Comparison of ENCODE assay signal across 8 cellular contexts in genomic region chr7:149873968-149874643, GRCh38. TPM values are rescaled to one million over a fixed set of nuclear protein-coding genes. Genes with fewer than 3 reads are reported as not detected.
A peak's percentile ranks its signal among the peaks of the same experiment; 100 is the strongest.
DNase-seq lines count a peak whose midpoint lies in the region; ATAC-seq, FAIRE-seq and TF ChIP-seq lines count a peak whose summit lies in the region.

Gene ATP6V0E2, plus strand, starts transcription at chr7:149873969. Its CDS starts 97 bp downstream, at chr7:149874066.

- DNase-seq in ascending aorta (ENCODE audit: low spot score in 2 of 2), result no peak
- DNase-seq in kidney, result no peak
- DNase-seq in pons (ENCODE audit: low spot score), result no peak
- DNase-seq in MV-4-11 (lab: John Stamatoyannopoulos, UW), result no peak

- H3K9ac ChIP-seq in kidney (ENCODE audit: low read length in 2 of 2), result peak within 1 kb of the TSS; percentile 77 to 85

- no peaks in the 10 kb centered on the region for H3K27me3 ChIP-seq in ascending aorta

- H3K4me1 ChIP-seq in ascending aorta, result peaks cover 11% of the 10 kb centered on the region in 2 donors
- H3K4me1 ChIP-seq in kidney (ENCODE audit: control insufficient read depth in 1 of 2, insufficient read depth in 1 of 2, low read depth in 1 of 2, low read length in 2 of 2), result peaks cover 5 to 17% of the 10 kb centered on the region in 2 donors

- TF ChIP-seq CTCF in C4-2B (conservative IDR thresholded peaks at IDR 0.05) (no peak), ascending aorta (IDR thresholded peaks at IDR 0.05) (no peak), kidney (IDR thresholded peaks at IDR 0.05; ENCODE audit: borderline replicate concordance, extremely low read depth, insufficient read depth) (no peak), subcutaneous adipose tissue (IDR thresholded peaks at IDR 0.05; ENCODE audit: low read depth) (no peak)

- H3K4me3 ChIP-seq in ascending aorta, result peak within 1 kb of the TSS; percentile 86 to 89
- peak within 1 kb of the TSS; percentile 61 to 77 for H3K4me3 ChIP-seq in kidney (ENCODE audit: low read length in 2 of 2)

- peaks cover 2 to 7% of the 10 kb centered on the region in 2 donors for H3K36me3 ChIP-seq in ascending aorta
- no peaks in the 10 kb centered on the region for H3K36me3 ChIP-seq in kidney (ENCODE audit: control insufficient read depth in 1 of 2, insufficient read depth in 2 of 2, low read length in 2 of 2)

- FAIRE-seq in kidney (lab: Jason Lieb, UNC), result no peak

- H3K9me3 ChIP-seq in ascending aorta (no peaks in the 10 kb centered on the region), kidney (ENCODE audit: control insufficient read depth in 1 of 2, low read length in 2 of 2) (no peaks in the 10 kb centered on the region)

- H3K27ac ChIP-seq in C4-2B, result peak within 1 kb of the TSS; percentile 90
- peak within 1 kb of the TSS; percentile 84 to 86 for H3K27ac ChIP-seq in ascending aorta
- H3K27ac ChIP-seq in kidney (ENCODE audit: low read depth in 2 of 2, low read length in 2 of 2), result peak within 1 kb of the TSS; percentile 59 to 84

- intact Hi-C loops in ascending aorta (cut with DNase I), result loop anchor here (1.0 to 10.0 kb wide), 5 partner anchors 36 to 531 kb away; partner anchors contain the start of genes ZNF775 and ZNF862
- intact Hi-C loops in kidney (cut with DNase I), result no loop called here

- ATAC-seq in GM19351 (IDR thresholded peaks at IDR 0.05; ENCODE audit: unreplicated experiment) (peak; percentile 18), HG03571 (IDR thresholded peaks at IDR 0.05; ENCODE audit: unreplicated experiment) (peak; percentile 33)

RNA-seq across cellular contexts. Expression of gene ATP6V0E2, which starts in this region (rescaled TPM):
- total RNA-seq in ascending aorta (29.5 TPM), kidney (19.8 TPM), subcutaneous adipose tissue (10 to 100 TPM in 3 of 4 donors, 1 to 10 TPM in 1; 7.5 to 32.8 (median 13.5) TPM)
- 138 TPM for polyA plus RNA-seq in kidney (ENCODE audit: insufficient read depth, low read depth, low replicate concordance)
